8 cellular contexts compared by ENCODE assay signal in genomic region chr9:130693426-130694191, GRCh38. TPM values are rescaled to one million over a fixed set of nuclear protein-coding genes. Genes with fewer than 3 reads are reported as not detected.
DNase-seq lines count a peak whose midpoint lies in the region; ATAC-seq and TF ChIP-seq lines count a peak whose summit lies in the region.

Gene EXOSC2, plus strand, starts transcription at chr9:130693780. Its CDS starts 12 bp downstream, at chr9:130693792.

- peaks cover 57% of the 10 kb centered on the region for H3K4me1 Mint-ChIP-seq in activated CD4-positive, alpha-beta T cell treated with anti-CD3 and anti-CD28 coated beads, Interleukin-2, amount 10 ng/mL, durations not matched to agents 7 days and 5 days

- H3K27ac Mint-ChIP-seq in activated CD4-positive, alpha-beta T cell treated with anti-CD3 and anti-CD28 coated beads, Interleukin-2, amount 10 ng/mL, durations not matched to agents 7 days and 5 days = peak within 1 kb of the TSS; percentile 95

- CTCF ChIA-PET in activated CD4-positive, alpha-beta T cell treated with anti-CD3 and anti-CD28 coated beads, Interleukin-2, amount 10 ng/mL, durations not matched to agents 7 days and 5 days (lab: Charles Lee) = interaction anchor here (1.3 to 2.2 kb wide), 3 partner anchors 7 to 13 kb away, joined by 5 to 10 read pairs (median 7); no protein-coding TSS in a partner anchor

- no peaks in the 10 kb centered on the region for H3K27me3 Mint-ChIP-seq in activated CD4-positive, alpha-beta T cell treated with anti-CD3 and anti-CD28 coated beads, Interleukin-2, amount 10 ng/mL, durations not matched to agents 7 days and 5 days

- peak within 1 kb of the TSS; percentile 94 for H3K4me3 Mint-ChIP-seq in activated CD4-positive, alpha-beta T cell treated with anti-CD3 and anti-CD28 coated beads, Interleukin-2, amount 10 ng/mL, durations not matched to agents 7 days and 5 days

- no peak for TF ChIP-seq CTCF in coronary artery (IDR thresholded peaks at IDR 0.05)

- peak within 1 kb of the TSS; percentile 57 to 60 for H3K27ac ChIP-seq in coronary artery

- DNase-seq in C1 segment of cervical spinal cord (lab: John Stamatoyannopoulos, UW) = peak; percentile 61 to 98 (median 91)
- DNase-seq in NCI-H69 (lab: John Stamatoyannopoulos, UW) = peak; percentile 99
- peak; percentile 99 for DNase-seq in activated CD4-positive, alpha-beta T cell treated with anti-CD3 and anti-CD28 coated beads, Interleukin-2, amount 10 ng/mL, durations not matched to agents 7 days and 5 days
- peak; percentile 98 for DNase-seq in coronary artery (ENCODE audit: low spot score)
- peak; percentile 99 for DNase-seq in left kidney (ENCODE audit: low read depth, low spot score)
- DNase-seq in stimulated activated CD4-positive, alpha-beta T cell treated with anti-CD3 and anti-CD28 coated beads, Interleukin-1b, Interleukin-23, amount 100 ng/mL, for 48 hours = peak; percentile 99

- ATAC-seq in GM19351 (IDR thresholded peaks at IDR 0.05; ENCODE audit: unreplicated experiment) = peak; percentile 89
- ATAC-seq in HG03520 (IDR thresholded peaks at IDR 0.05; ENCODE audit: unreplicated experiment) = peak; percentile 89

- POLR2A ChIA-PET in activated CD4-positive, alpha-beta T cell treated with anti-CD3 and anti-CD28 coated beads, Interleukin-2, amount 10 ng/mL, durations not matched to agents 7 days and 5 days (lab: Charles Lee) = interaction anchor here (0.6 kb wide), 1 partner anchor 145 kb away, joined by 9 read pairs; no protein-coding TSS in a partner anchor

- peaks cover 2% of the 10 kb centered on the region for H3K9me3 Mint-ChIP-seq in activated CD4-positive, alpha-beta T cell treated with anti-CD3 and anti-CD28 coated beads, Interleukin-2, amount 10 ng/mL, durations not matched to agents 7 days and 5 days

- peaks cover 36% of the 10 kb centered on the region for H3K36me3 Mint-ChIP-seq in activated CD4-positive, alpha-beta T cell treated with anti-CD3 and anti-CD28 coated beads, Interleukin-2, amount 10 ng/mL, durations not matched to agents 7 days and 5 days (ENCODE audit: low read depth)

- H3K4me3 ChIP-seq in coronary artery = peak within 1 kb of the TSS; percentile 81

RNA-seq across cellular contexts. Expression of gene EXOSC2, which starts in this region (rescaled TPM):
- 10 to 100 TPM; 49.7 to 60.8 TPM for total RNA-seq in activated CD4-positive, alpha-beta T cell treated with anti-CD3 and anti-CD28 coated beads, Interleukin-2, amount 10 ng/mL, durations not matched to agents 7 days and 5 days

Comparison
In these comparisons a context has a peak if more than half of its experiments do, and no peak if none do; other contexts are left out.
1. Peak in every context shown above with its lines: DNase-seq, ATAC-seq, H3K4me3 ChIP-seq and H3K27ac ChIP-seq.